ENCODE assay signal across 25 cellular contexts in genomic region chr12:55044135-55044534, GRCh38. TPM values are rescaled to one million over a fixed set of nuclear protein-coding genes. Genes with fewer than 3 reads are reported as not detected.
"Had no signal": no experiment of that assay in that cellular context is flagged by ENCODE, and none has a peak within 500 bp of the region (broad histone marks: within the 10 kb centered on the region; RNA-seq: fewer than 3 reads in every experiment).

No MANE protein-coding gene starts in this region.

- H3K9me3 Mint-ChIP-seq: memory B cell; natural killer cell treated with Interleukin-12 subunit alpha and Interleukin-12 subunit beta and Interleukin-15 and Interleukin-18, amount 100 ng/mL, for 72 hours; neural progenitor cell had no signal

- H3K4me1 ChIP-seq: left ventricle myocardium inferior, lower lobe of right lung, pancreas, stomach, transverse colon had no signal

- DNase-seq: dermis blood vessel endothelial cell; foreskin melanocyte; heart right ventricle; hypothalamus; kidney; left cardiac atrium; left ventricle myocardium inferior; midbrain; occipital lobe; pancreas; right cardiac atrium; small intestine; stimulated activated CD4-positive, alpha-beta T cell treated with anti-CD3 and anti-CD28 coated beads, Interleukin-12 subunit alpha, Interleukin-12 subunit beta, amount 100 ng/mL, for 4 hours; stimulated activated naive CD4-positive, alpha-beta T cell; stomach; substantia nigra had no signal

- H3K36me3 Mint-ChIP-seq: memory B cell; natural killer cell treated with Interleukin-12 subunit alpha and Interleukin-12 subunit beta and Interleukin-15 and Interleukin-18, amount 100 ng/mL, for 72 hours; neural progenitor cell had no signal

- H3K27ac ChIP-seq: heart right ventricle, left ventricle myocardium inferior, lower lobe of right lung, neural progenitor cell, pancreas, stomach, thoracic aorta, transverse colon had no signal

- H3K9ac ChIP-seq: neural progenitor cell had no signal

- H3K27ac Mint-ChIP-seq: memory B cell; natural killer cell treated with Interleukin-12 subunit alpha and Interleukin-12 subunit beta and Interleukin-15 and Interleukin-18, amount 100 ng/mL, for 72 hours; neural progenitor cell; progenitor cell of endocrine pancreas had no signal

- H3K36me3 ChIP-seq: heart right ventricle, left ventricle myocardium inferior, lower lobe of right lung, neural progenitor cell, pancreas, stomach, thoracic aorta, transverse colon had no signal

- H3K9me3 ChIP-seq: heart right ventricle, left ventricle myocardium inferior, lower lobe of right lung, pancreas, stomach, thoracic aorta, transverse colon had no signal

- H3K4me3 ChIP-seq: heart right ventricle, left ventricle myocardium inferior, lower lobe of right lung, neural progenitor cell, pancreas, stomach, thoracic aorta, transverse colon had no signal

- H3K27me3 ChIP-seq: neural progenitor cell had no signal

- H3K4me3 Mint-ChIP-seq: memory B cell; natural killer cell treated with Interleukin-12 subunit alpha and Interleukin-12 subunit beta and Interleukin-15 and Interleukin-18, amount 100 ng/mL, for 72 hours; neural progenitor cell had no signal

- ATAC-seq: left cardiac atrium; natural killer cell treated with Interleukin-12 subunit alpha and Interleukin-12 subunit beta and Interleukin-15 and Interleukin-18, amount 100 ng/mL, for 72 hours; right cardiac atrium had no signal

- H3K4me1 Mint-ChIP-seq: memory B cell had no signal

RNA-seq across cellular contexts. Expression of gene NEUROD4, which starts 24.4 kb away (rescaled TPM):
- total RNA-seq: dermis blood vessel endothelial cell; endothelial cell of umbilical vein; heart right ventricle; kidney; left cardiac atrium; left ventricle myocardium inferior; lower lobe of right lung; natural killer cell treated with Interleukin-12 subunit alpha and Interleukin-12 subunit beta and Interleukin-15 and Interleukin-18, amount 100 ng/mL, for 72 hours; pancreas; progenitor cell of endocrine pancreas; right cardiac atrium; stomach; thoracic aorta; transverse colon; ureter had no signal

RNA-seq across cellular contexts. Expression of gene TESPA1, which starts 59.6 kb away (rescaled TPM):
- total RNA-seq: dermis blood vessel endothelial cell, endothelial cell of umbilical vein, occipital lobe, progenitor cell of endocrine pancreas had no signal
